Comparison of ENCODE assay signal across 19 cellular contexts in genomic region chr5:81965510-81965909, GRCh38. TPM values are rescaled to one million over a fixed set of nuclear protein-coding genes. Genes with fewer than 3 reads are reported as not detected.
A peak's percentile ranks its signal among the peaks of the same experiment; 100 is the strongest.
DNase-seq lines count a peak whose midpoint lies in the region; ATAC-seq and TF ChIP-seq lines count a peak whose summit lies in the region.
"Had no signal": no experiment of that assay in that cellular context is flagged by ENCODE, and none has a peak within 500 bp of the region (broad histone marks: within the 10 kb centered on the region; RNA-seq: fewer than 3 reads in every experiment).

No MANE protein-coding gene starts in this region.

- H3K4me1 Mint-ChIP-seq in endothelial cell (ENCODE audit: unreplicated experiment): no peaks in the 10 kb centered on the region

- no peaks in the 10 kb centered on the region for H3K27me3 Mint-ChIP-seq in endothelial cell (ENCODE audit: unreplicated experiment)

- no CpG with 5 or more reads among the region's 1 CpG for WGBS in mesendoderm (ENCODE audit: extremely low coverage, insufficient coverage, low lambda C conversion rate)

- H3K36me3 Mint-ChIP-seq in endothelial cell (ENCODE audit: low read depth, unreplicated experiment): no peaks in the 10 kb centered on the region
- H3K36me3 Mint-ChIP-seq: CD4-positive, alpha-beta memory T cell had no signal

- H3K4me1 ChIP-seq in PC-3 (ENCODE audit: insufficient read depth, low read length): no peaks in the 10 kb centered on the region
- peaks cover 2% of the 10 kb centered on the region for H3K4me1 ChIP-seq in mesendoderm (ENCODE audit: control insufficient read depth, low read depth, low read length)
- H3K4me1 ChIP-seq: SJCRH30 had no signal

- no peak overlapping the region for H3K4me3 Mint-ChIP-seq in endothelial cell (ENCODE audit: unreplicated experiment)
- H3K4me3 Mint-ChIP-seq: CD4-positive, alpha-beta memory T cell; GM23338 had no signal

- H4K8ac ChIP-seq in mesendoderm (ENCODE audit: low read depth, low read length): no peak overlapping the region

- no peak overlapping the region for H3K4ac ChIP-seq in mesendoderm (ENCODE audit: low read depth, low read length)

- H4K20me1 ChIP-seq in PC-3 (ENCODE audit: low read length): no peaks in the 10 kb centered on the region
- H4K20me1 ChIP-seq: BLaER1 had no signal

- no peak overlapping the region for H3K56ac ChIP-seq in mesendoderm (ENCODE audit: low read length)

- H3K27ac ChIP-seq in PC-3 (ENCODE audit: low read length): no peak overlapping the region
- H3K27ac ChIP-seq in mesendoderm (ENCODE audit: low read depth, low read length): no peak overlapping the region
- H3K27ac ChIP-seq: BLaER1, SJCRH30 had no signal

- no peak overlapping the region for H3K23ac ChIP-seq in mesendoderm (ENCODE audit: low read length)

- H3K9me2 ChIP-seq in PC-3 (replicated peaks; ENCODE audit: low read length): no peaks in the 10 kb centered on the region

- H3K4me3 ChIP-seq in PC-3 (ENCODE audit: low read length) (no peak overlapping the region), mesendoderm (ENCODE audit: low read length) (no peak overlapping the region)
- H3K4me3 ChIP-seq: BLaER1, GM23338, SJCRH30 had no signal

- H3K79me1 ChIP-seq in mesendoderm (ENCODE audit: low read length): no peaks in the 10 kb centered on the region

- H3F3A ChIP-seq in PC-3 (ENCODE audit: low read length, unreplicated experiment): no peaks in the 10 kb centered on the region

- no peak overlapping the region for H2AK5ac ChIP-seq in mesendoderm (ENCODE audit: low read length)

- no peaks in the 10 kb centered on the region for H3K9me3 Mint-ChIP-seq in endothelial cell (ENCODE audit: unreplicated experiment)
- H3K9me3 Mint-ChIP-seq: CD4-positive, alpha-beta memory T cell; GM23338 had no signal

- no peak overlapping the region for H3K9ac ChIP-seq in PC-3 (ENCODE audit: low read length)
- H3K9ac ChIP-seq in mesendoderm (ENCODE audit: low read length): no peak overlapping the region
- H3K9ac ChIP-seq: BLaER1 had no signal

- no peak overlapping the region for H2BK120ac ChIP-seq in mesendoderm (ENCODE audit: low read depth, low read length)

- H3K18ac ChIP-seq in mesendoderm (ENCODE audit: low read length): peak overlapping the region; percentile 60

- intact Hi-C loops in PC-3 (cut with micrococcal nuclease): no loop called here

- H3K36me3 ChIP-seq in PC-3 (ENCODE audit: low read depth, low read length) (no peaks in the 10 kb centered on the region), mesendoderm (ENCODE audit: control insufficient read depth, insufficient read depth, low read length) (no peaks in the 10 kb centered on the region)
- H3K36me3 ChIP-seq: BLaER1, SJCRH30 had no signal

- TF ChIP-seq CTCF in PC-3 (conservative IDR thresholded peaks at IDR 0.05; ENCODE audit: low read depth, low read length) (no peak), endothelial cell (IDR thresholded peaks at IDR 0.05; ENCODE audit: unreplicated experiment) (no peak)

- no peaks in the 10 kb centered on the region for H3K9me3 ChIP-seq in PC-3 (ENCODE audit: low read length)
- H3K9me3 ChIP-seq: BLaER1, SJCRH30 had no signal

- CTCF ChIA-PET in PC-3 (lab: Charles Lee): no interaction called here

- H3K79me2 ChIP-seq in PC-3 (ENCODE audit: low read length) (no peaks in the 10 kb centered on the region), mesendoderm (ENCODE audit: control insufficient read depth, insufficient read depth, low read length) (no peaks in the 10 kb centered on the region)

- peak overlapping the region; percentile 26 for H3K27ac Mint-ChIP-seq in endothelial cell (ENCODE audit: unreplicated experiment)
- H3K27ac Mint-ChIP-seq: CD4-positive, alpha-beta memory T cell; GM23338 had no signal

- H2BK5ac ChIP-seq in mesendoderm (ENCODE audit: low read length): no peak overlapping the region

- POLR2A ChIA-PET in PC-3 (lab: Charles Lee; ENCODE audit: unreplicated experiment): interaction anchor here (0.6 kb wide), 1 partner anchor 156 kb away, joined by 4 read pairs; no protein-coding TSS in a partner anchor

- H2BK15ac ChIP-seq in mesendoderm (replicated peaks; ENCODE audit: low read depth): no peak overlapping the region

- DNase-seq in NCI-H82 (lab: John Stamatoyannopoulos, UW) (peak; percentile 24), NCI-H82 treated with DMSO at 0.1 percent for 48 hours (lab: John Stamatoyannopoulos, UW; ENCODE audit: unreplicated experiment) (no peak), PC-3 (peak; percentile 3), endothelial cell (ENCODE audit: low spot score) (no peak), mesendoderm (peak; percentile 38), mesenteric fat pad (ENCODE audit: low spot score) (no peak)
- DNase-seq in activated effector memory CD4-positive, alpha-beta T cell treated with anti-CD3 and anti-CD28 coated beads, Interleukin-2, amount 50 U/mL, for 16 hours: no peak
- DNase-seq: CD4-positive, alpha-beta memory T cell; DMS153; HCEC 1CT; KBM-7; NCI-H1417; NCI-H1930; NCI-H345; NCI-H526 treated with DMSO at 0.1 percent for 48 hours; SJCRH30 had no signal

- H3K27me3 ChIP-seq in PC-3 (ENCODE audit: low read length) (no peaks in the 10 kb centered on the region), mesendoderm (ENCODE audit: insufficient read depth, low read length, poor library complexity) (no peaks in the 10 kb centered on the region)
- H3K27me3 ChIP-seq: BLaER1, SJCRH30 had no signal

- H2AFZ ChIP-seq in PC-3 (ENCODE audit: low read length): no peak overlapping the region
- H2AFZ ChIP-seq: GM23338 had no signal

- H3K4me2 ChIP-seq in PC-3 (ENCODE audit: low read length): no peak overlapping the region
- no peak overlapping the region for H3K4me2 ChIP-seq in mesendoderm (ENCODE audit: low read length)
- H3K4me2 ChIP-seq: BLaER1, GM23338 had no signal

- no TSS peak for BruUV-seq in PC-3 (replicated peaks; lab: Mats Ljungman, UMichigan)

- ATAC-seq in PC-3: no peak
- ATAC-seq in HG02870 (IDR thresholded peaks at IDR 0.05; ENCODE audit: unreplicated experiment): no peak
- ATAC-seq: GM23338 had no signal

- H4K5ac ChIP-seq in mesendoderm (ENCODE audit: low read length): no peak overlapping the region

RNA-seq across cellular contexts. Expression of gene ATG10, which starts 6.3 kb away (rescaled TPM):
- 11.7 and 11.8 TPM in 2 replicates for total RNA-seq in PC-3 (2014; rRNA removed)
- total RNA-seq in endothelial cell (ENCODE audit: unreplicated experiment): 6.2 TPM
- polyA plus RNA-seq in mesendoderm (2013, experiment 1 of 2): 7.5 TPM
- 6.5 TPM for polyA plus RNA-seq in mesendoderm (2013, experiment 2 of 2)
- total RNA-seq in mesenteric fat pad: 4.9 TPM

Comparison
In these comparisons a context has a peak if more than half of its experiments do, and no peak if none do; other contexts are left out.
1. DNase-seq: peak in NCI-H82 (single experiment), PC-3 (single experiment) and mesendoderm (single experiment); none in NCI-H82 treated with DMSO at 0.1 percent for 48 hours (single experiment), endothelial cell (single experiment), activated effector memory CD4-positive, alpha-beta T cell treated with anti-CD3 and anti-CD28 coated beads, Interleukin-2, amount 50 U/mL, for 16 hours (single experiment) and mesenteric fat pad (single experiment).